Comparison of ENCODE assay signal across 8 cellular contexts in genomic region chr1:16888806-16889178, GRCh38. TPM values are rescaled to one million over a fixed set of nuclear protein-coding genes. Genes with fewer than 3 reads are reported as not detected.
DNase-seq lines count a peak whose midpoint lies in the region; ATAC-seq and TF ChIP-seq lines count a peak whose summit lies in the region.

No MANE protein-coding gene starts in this region.

- H3K27ac ChIP-seq in brain microvascular endothelial cell (peak overlapping the region; percentile 63), thoracic aorta (peak overlapping the region; percentile 72 to 93)

- H3K9me3 Mint-ChIP-seq in activated CD4-positive, alpha-beta T cell treated with anti-CD3 and anti-CD28 coated beads, Interleukin-2, amount 10 ng/mL, durations not matched to agents 24 days and 14 days = no peaks in the 10 kb centered on the region

- peak overlapping the region; percentile 83 for H3K4me3 Mint-ChIP-seq in activated CD4-positive, alpha-beta T cell treated with anti-CD3 and anti-CD28 coated beads, Interleukin-2, amount 10 ng/mL, durations not matched to agents 24 days and 14 days

- peaks cover 0 to 5% of the 10 kb centered on the region in 2 donors for H3K4me1 ChIP-seq in thoracic aorta (ENCODE audit: control insufficient read depth in 1 of 2, low read depth in 2 of 2)

- ATAC-seq in left colon (peak; percentile 57), thoracic aorta (ENCODE audit: insufficient number of reproducible peaks, low FRiP score, low read depth) (no peak)

- TF ChIP-seq CTCF in brain microvascular endothelial cell (IDR thresholded peaks at IDR 0.05; ENCODE audit: low read depth, low read length, missing control alignments) (no peak), thoracic aorta (IDR thresholded peaks at IDR 0.05) (no peak)

- H3K36me3 ChIP-seq in brain microvascular endothelial cell (replicated peaks) (no peaks in the 10 kb centered on the region), thoracic aorta (no peaks in the 10 kb centered on the region)

- peaks cover 74% of the 10 kb centered on the region for H3K27me3 Mint-ChIP-seq in activated CD4-positive, alpha-beta T cell treated with anti-CD3 and anti-CD28 coated beads, Interleukin-2, amount 10 ng/mL, durations not matched to agents 24 days and 14 days

- H3K36me3 Mint-ChIP-seq in activated CD4-positive, alpha-beta T cell treated with anti-CD3 and anti-CD28 coated beads, Interleukin-2, amount 10 ng/mL, durations not matched to agents 24 days and 14 days (ENCODE audit: low read depth) = no peaks in the 10 kb centered on the region

- H3K27ac Mint-ChIP-seq in activated CD4-positive, alpha-beta T cell treated with anti-CD3 and anti-CD28 coated beads, Interleukin-2, amount 10 ng/mL, durations not matched to agents 24 days and 14 days = no peak overlapping the region

- in situ Hi-C loops in brain microvascular endothelial cell (cut with HindIII; ENCODE audit: low pct_ligation_motif_present, low sequenced_read_pairs) = no loop called here

- H3K4me1 Mint-ChIP-seq in activated CD4-positive, alpha-beta T cell treated with anti-CD3 and anti-CD28 coated beads, Interleukin-2, amount 10 ng/mL, durations not matched to agents 24 days and 14 days = peaks cover 14% of the 10 kb centered on the region

- intact Hi-C loops in activated CD4-positive, alpha-beta T cell treated with anti-CD3 and anti-CD28 coated beads, Interleukin-2, amount 10 ng/mL, durations not matched to agents 24 days and 14 days (cut with micrococcal nuclease) = no loop called here
- intact Hi-C loops in left colon (cut with DNase I, micrococcal nuclease) = no loop called here

- peak overlapping the region; percentile 63 for H3K4me3 ChIP-seq in brain microvascular endothelial cell (ENCODE audit: low read depth, low read length)
- peak overlapping the region; percentile 73 for H3K4me3 ChIP-seq in thoracic aorta

- H3K27me3 ChIP-seq in brain microvascular endothelial cell (replicated peaks) (no peaks in the 10 kb centered on the region), thoracic aorta (replicated peaks; ENCODE audit: insufficient read depth) (no peaks in the 10 kb centered on the region)

- no peaks in the 10 kb centered on the region for H3K9me3 ChIP-seq in thoracic aorta

- no peak for DNase-seq in activated CD4-positive, alpha-beta T cell treated with anti-CD3 and anti-CD28 coated beads, Interleukin-2, amount 10 ng/mL, durations not matched to agents 24 days and 14 days
- no peak for DNase-seq in activated CD4-positive, alpha-beta T cell treated with anti-CD3 and anti-CD28 coated beads for 1 hour
- DNase-seq in brain microvascular endothelial cell (no peak), left colon (peak in 1 of 2 donors; percentile 46), thoracic aorta (ENCODE audit: low spot score) (no peak), cortex of kidney (lab: John Stamatoyannopoulos, UW) (no peak), NCI-H2196 (lab: John Stamatoyannopoulos, UW; ENCODE audit: unreplicated experiment) (no peak), activated gamma-delta T cell treated with Interleukin-2 at 50 U/mL for 16 hours (no peak)

RNA-seq across cellular contexts. Expression of gene RNU1-2, which starts 7.0 kb away (rescaled TPM):
- 1,962 and 2,189 TPM in 2 replicates for total RNA-seq in activated CD4-positive, alpha-beta T cell treated with anti-CD3 and anti-CD28 coated beads, Interleukin-2, amount 10 ng/mL, durations not matched to agents 24 days and 14 days
- total RNA-seq in left colon (1,000 to 10,000 TPM; 3,977 to 5,589 TPM), thoracic aorta (under 1 TPM; under 0.01 TPM)

RNA-seq across cellular contexts. Expression of gene CROCC, which starts 32.9 kb away (rescaled TPM):
- total RNA-seq in activated CD4-positive, alpha-beta T cell treated with anti-CD3 and anti-CD28 coated beads, Interleukin-2, amount 10 ng/mL, durations not matched to agents 24 days and 14 days = 23.4 and 27.0 TPM in 2 replicates
- total RNA-seq in left colon = 10 to 100 TPM; 11.3 to 11.4 TPM
- 10 to 100 TPM; 49.7 to 56.2 TPM for total RNA-seq in thoracic aorta

Comparison
In these comparisons a context has a peak if more than half of its experiments do, and no peak if none do; other contexts are left out.
1. RNA of gene RNU1-2, which starts 7.0 kb away (total RNA-seq): 3,977 to 5,589 TPM in left colon and 1,962 to 2,189 TPM in activated CD4-positive, alpha-beta T cell treated with anti-CD3 and anti-CD28 coated beads, Interleukin-2, amount 10 ng/mL, durations not matched to agents 24 days and 14 days; under 0.01 TPM in thoracic aorta; every median in the first group is over 1,000 times any median in the second.